In the genomic region with DNA sequence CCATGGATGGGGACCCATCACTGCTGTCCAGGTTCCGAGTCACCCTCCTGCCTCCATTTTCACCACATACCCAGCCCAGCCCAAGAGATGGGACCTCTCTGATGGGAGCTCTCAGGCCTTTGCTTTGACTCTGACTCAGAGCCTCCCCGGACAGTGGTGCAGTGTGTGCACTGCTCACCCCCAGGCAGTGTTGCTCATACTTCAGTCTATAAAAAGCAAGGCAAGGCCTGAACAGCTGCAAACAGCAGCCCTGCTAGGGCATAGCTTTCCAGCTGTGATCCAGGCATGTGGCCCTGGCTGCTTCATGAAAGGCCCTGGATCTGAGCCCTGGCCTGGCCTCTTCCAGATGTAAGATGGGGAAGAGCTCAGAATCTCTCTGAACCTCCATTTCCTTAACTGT, we compare ENCODE assay signal across 10 cellular contexts.
DNase-seq lines count a peak whose midpoint lies in the region; ATAC-seq and TF ChIP-seq lines count a peak whose summit lies in the region.
"Had no signal": no experiment of that assay in that cellular context is flagged by ENCODE, and none has a peak within 500 bp of the region (broad histone marks: within the 10 kb centered on the region; RNA-seq: fewer than 3 reads in every experiment).

No MANE protein-coding gene starts in this region.

- no peaks in the 10 kb centered on the region for H3K27me3 ChIP-seq in vagina
- H3K27me3 ChIP-seq: testis had no signal

- peaks cover 15% of the 10 kb centered on the region for H3K4me1 ChIP-seq in vagina
- H3K4me1 ChIP-seq: testis had no signal

- ATAC-seq in HG03469 (IDR thresholded peaks at IDR 0.05; ENCODE audit: unreplicated experiment) = no peak
- ATAC-seq in GM18867 (IDR thresholded peaks at IDR 0.05; ENCODE audit: unreplicated experiment) = no peak

- H3K4me3 ChIP-seq in vagina = no peak overlapping the region
- H3K4me3 ChIP-seq: testis had no signal

- H3K27ac ChIP-seq in vagina = peak overlapping the region; percentile 54
- H3K27ac ChIP-seq: testis had no signal

- H3K36me3 ChIP-seq in vagina = no peaks in the 10 kb centered on the region

- H3K9me3 ChIP-seq in vagina = no peaks in the 10 kb centered on the region
- H3K9me3 ChIP-seq: testis had no signal

- TF ChIP-seq CTCF in vagina (IDR thresholded peaks at IDR 0.05) = no peak

- no peak for TF ChIP-seq POLR2A in vagina (IDR thresholded peaks at IDR 0.05)

- DNase-seq in stimulated activated CD4-positive, alpha-beta T cell treated with anti-CD3 and anti-CD28 coated beads, Interleukin-1b, Interleukin-23, amount 100 ng/mL, for 48 hours = peak; percentile 63
- DNase-seq in stimulated activated CD4-positive, alpha-beta T cell treated with anti-CD3 and anti-CD28 coated beads, Interleukin-4, amount 100 ng/mL, for 1 hour = no peak
- DNase-seq in activated T-cell treated with anti-CD3 and anti-CD28 coated beads for 24 hours (ENCODE audit: low read depth) (peak; percentile 33), foreskin melanocyte (peak; percentile 93), vagina (ENCODE audit: extremely low spot score in 2 of 2) (no peak), HUDEP-2 (lab: John Stamatoyannopoulos, UW; ENCODE audit: unreplicated experiment in 76 of 76) (no peak)
- DNase-seq: NCI-H187 treated with DMSO at 0.1 percent for 48 hours, testis had no signal

- intact Hi-C loops in vagina (cut with DNase I) = loop anchor here (10.0 kb wide), 1 partner anchor 205 kb away; a partner anchor contains a TSS

Comparison
In these comparisons a context has a peak if more than half of its experiments do, and no peak if none do; other contexts are left out.
1. DNase-seq: peak in stimulated activated CD4-positive, alpha-beta T cell treated with anti-CD3 and anti-CD28 coated beads, Interleukin-1b, Interleukin-23, amount 100 ng/mL, for 48 hours (single experiment), activated T-cell treated with anti-CD3 and anti-CD28 coated beads for 24 hours (single experiment) and foreskin melanocyte (single experiment); none in stimulated activated CD4-positive, alpha-beta T cell treated with anti-CD3 and anti-CD28 coated beads, Interleukin-4, amount 100 ng/mL, for 1 hour (single experiment), vagina (0 of 2) and HUDEP-2 (0 of 76).